9 cellular contexts compared by ENCODE assay signal in genomic region chr5:95892784-95893354, GRCh38.
DNase-seq lines count a peak whose midpoint lies in the region; ATAC-seq, FAIRE-seq and TF ChIP-seq lines count a peak whose summit lies in the region.
"Had no signal": no experiment of that assay in that cellular context is flagged by ENCODE, and none has a peak within 500 bp of the region (broad histone marks: within the 10 kb centered on the region; RNA-seq: fewer than 3 reads in every experiment).

No MANE protein-coding gene starts in this region.

- H3K36me3 Mint-ChIP-seq in activated T-helper 17 cell treated with anti-CD3 and anti-CD28 coated beads, Interleukin-2, amount 50 U/mL, for 72 hours (ENCODE audit: low read depth): peaks cover 100% of the 10 kb centered on the region

- H3K36me3 ChIP-seq in MM.1S (replicated peaks; ENCODE audit: insufficient read depth, low read length): 0 out of 2 replicates have a peak, but pooled peaks cover 3% of the 10 kb centered on the region

- ATAC-seq in GM21367 (IDR thresholded peaks at IDR 0.05; ENCODE audit: unreplicated experiment): peak; percentile 65
- ATAC-seq in activated T-helper 17 cell treated with anti-CD3 and anti-CD28 coated beads, Interleukin-2, amount 50 U/mL, for 72 hours (replicated peaks): peak; percentile 48
- no peak for ATAC-seq in HG03135 (IDR thresholded peaks at IDR 0.05; ENCODE audit: unreplicated experiment)

- no peaks in the 10 kb centered on the region for H3K9me3 Mint-ChIP-seq in activated T-helper 17 cell treated with anti-CD3 and anti-CD28 coated beads, Interleukin-2, amount 50 U/mL, for 72 hours

- H3K9me2 ChIP-seq in MM.1S (replicated peaks; ENCODE audit: insufficient read depth, low read length): no peaks in the 10 kb centered on the region

- H2AFZ ChIP-seq in MM.1S (ENCODE audit: low read length): no peak overlapping the region

- no peaks in the 10 kb centered on the region for H3K79me2 ChIP-seq in MM.1S (ENCODE audit: low read length)

- no peaks in the 10 kb centered on the region for H3K9me3 ChIP-seq in MM.1S (replicated peaks; ENCODE audit: insufficient read depth, low read length)
- H3K9me3 ChIP-seq: thoracic aorta had no signal

- no peaks in the 10 kb centered on the region for H4K20me1 ChIP-seq in MM.1S (ENCODE audit: insufficient read depth, low read length)

- no peak overlapping the region for H3K27ac ChIP-seq in MM.1S (ENCODE audit: low read length)
- H3K27ac ChIP-seq: thoracic aorta had no signal

- no peak overlapping the region for H3K4me3 Mint-ChIP-seq in activated T-helper 17 cell treated with anti-CD3 and anti-CD28 coated beads, Interleukin-2, amount 50 U/mL, for 72 hours

- no peaks in the 10 kb centered on the region for H3K27me3 ChIP-seq in MM.1S (replicated peaks; ENCODE audit: insufficient read depth, low read length)

- no peaks in the 10 kb centered on the region for H3K27me3 Mint-ChIP-seq in activated T-helper 17 cell treated with anti-CD3 and anti-CD28 coated beads, Interleukin-2, amount 50 U/mL, for 72 hours

- DNase-seq in D721Med (ENCODE audit: insufficient read length, low spot score): no peak
- DNase-seq in MM.1S: peak; percentile 62
- peak; percentile 50 for DNase-seq in iPS-NIHi7 (ENCODE audit: extremely low spot score)
- DNase-seq in effector CD8-positive, alpha-beta T cell (lab: John Stamatoyannopoulos, UW): no peak
- DNase-seq in T1000 (lab: John Stamatoyannopoulos, UW): no peak

- H3K9ac ChIP-seq in MM.1S (ENCODE audit: low read length): no peak overlapping the region

- H3K4me1 Mint-ChIP-seq in activated T-helper 17 cell treated with anti-CD3 and anti-CD28 coated beads, Interleukin-2, amount 50 U/mL, for 72 hours: no peaks in the 10 kb centered on the region

- TF ChIP-seq CTCF in D721Med (IDR thresholded peaks at IDR 0.05; ENCODE audit: insufficient read depth, missing control alignments) (peak; percentile 55), MM.1S (IDR thresholded peaks at IDR 0.05; ENCODE audit: low read length) (peak; percentile 66)

- no peaks in the 10 kb centered on the region for H3F3A ChIP-seq in MM.1S (ENCODE audit: insufficient read depth, low read length)

- FAIRE-seq in D721Med (lab: Jason Lieb, UNC): no peak

- no peak overlapping the region for H3K4me3 ChIP-seq in MM.1S (ENCODE audit: low read length)
- H3K4me3 ChIP-seq: thoracic aorta had no signal

- no peak overlapping the region for H3K27ac Mint-ChIP-seq in activated T-helper 17 cell treated with anti-CD3 and anti-CD28 coated beads, Interleukin-2, amount 50 U/mL, for 72 hours

- no peak overlapping the region for H3K4me2 ChIP-seq in MM.1S (ENCODE audit: low read depth, low read length)

- no peaks in the 10 kb centered on the region for H3K4me1 ChIP-seq in MM.1S (ENCODE audit: low read length)

Comparison
In these comparisons a context has a peak if more than half of its experiments do, and no peak if none do; other contexts are left out.
1. DNase-seq: peak in MM.1S (single experiment) and iPS-NIHi7 (single experiment); none in D721Med (single experiment), effector CD8-positive, alpha-beta T cell (single experiment) and T1000 (single experiment).